ENCODE assay signal across 1 cellular context in genomic region chr3:129026728-129027543, GRCh38.
TF ChIP-seq lines count a peak whose summit lies in the region.

No MANE protein-coding gene starts in this region.

TF ChIP-seq in HepG2, 621 proteins besides CTCF, POLR2A, EP300 and RAD21 (continued from another document and continues in another):
- TF ChIP-seq ELF3 (CRISPR knock-in tag; IDR thresholded peaks at IDR 0.05) (peak; percentile 38; the same call in 1 of the 2 replicates), EHMT2 (IDR thresholded peaks at IDR 0.05; ENCODE audit: borderline replicate concordance, low read depth, low read length) (no peak), NBN (conservative IDR thresholded peaks at IDR 0.05) (no peak), ZNF781 (CRISPR knock-in tag; IDR thresholded peaks at IDR 0.05; ENCODE audit: borderline replicate concordance, not compliant biosample characterization) (no peak), FOXK2 (IDR thresholded peaks at IDR 0.05) (no peak), DMAP1 (CRISPR knock-in tag; IDR thresholded peaks at IDR 0.05) (no peak), ZNF460 (CRISPR knock-in tag; IDR thresholded peaks at IDR 0.05; ENCODE audit: borderline replicate concordance) (no peak), MXD1 (CRISPR knock-in tag; IDR thresholded peaks at IDR 0.05) (0 out of 2 replicates have a peak, but pooled peaks have one; percentile 32), ZNF563 (CRISPR knock-in tag; IDR thresholded peaks at IDR 0.05) (0 out of 2 replicates have a peak, but pooled peaks have one; percentile 60), ZNF431 (CRISPR knock-in tag; IDR thresholded peaks at IDR 0.05; ENCODE audit: borderline replicate concordance, low read depth) (no peak), MTERF4 (CRISPR knock-in tag; IDR thresholded peaks at IDR 0.05) (no peak), TOPORS (CRISPR knock-in tag; IDR thresholded peaks at IDR 0.05) (no peak), SATB2 (CRISPR knock-in tag; IDR thresholded peaks at IDR 0.05) (no peak), USF2 (IDR thresholded peaks at IDR 0.05; ENCODE audit: low read depth, low read length) (no peak), USF2 (CRISPR knock-in tag; IDR thresholded peaks at IDR 0.05; ENCODE audit: borderline replicate concordance) (no peak), POGZ (CRISPR knock-in tag; IDR thresholded peaks at IDR 0.05) (no peak), ZNF768 (CRISPR knock-in tag; IDR thresholded peaks at IDR 0.05) (0 out of 2 replicates have a peak, but pooled peaks have one; percentile 24), NR2F1 (CRISPR knock-in tag; IDR thresholded peaks at IDR 0.05) (no peak), ZNF615 (CRISPR knock-in tag; IDR thresholded peaks at IDR 0.05; ENCODE audit: borderline replicate concordance) (no peak), TARDBP (CRISPR knock-in tag; IDR thresholded peaks at IDR 0.05) (0 out of 2 replicates have a peak, but pooled peaks have one; percentile 27), ARID5B (CRISPR knock-in tag; IDR thresholded peaks at IDR 0.05) (0 out of 2 replicates have a peak, but pooled peaks have one; percentile 20), ZNF3 (CRISPR knock-in tag; IDR thresholded peaks at IDR 0.05) (no peak), ZNF549 (CRISPR knock-in tag; IDR thresholded peaks at IDR 0.05) (no peak), ZFP82 (CRISPR knock-in tag; IDR thresholded peaks at IDR 0.05; ENCODE audit: borderline replicate concordance) (no peak), NFRKB (IDR thresholded peaks at IDR 0.05) (no peak), HIC2 (CRISPR knock-in tag; IDR thresholded peaks at IDR 0.05; ENCODE audit: low read depth) (no peak), E2F5 (CRISPR knock-in tag; conservative IDR thresholded peaks at IDR 0.05) (no peak), CBX5 (CRISPR knock-in tag; IDR thresholded peaks at IDR 0.05; ENCODE audit: borderline replicate concordance) (0 out of 2 replicates have a peak, but pooled peaks have one; percentile 35), ZXDC (CRISPR knock-in tag; IDR thresholded peaks at IDR 0.05) (0 out of 2 replicates have a peak, but pooled peaks have one; percentile 34), PITX1 (CRISPR knock-in tag; IDR thresholded peaks at IDR 0.05) (no peak), ZNF569 (CRISPR knock-in tag; IDR thresholded peaks at IDR 0.05; ENCODE audit: borderline replicate concordance) (no peak), ZBTB33 (CRISPR knock-in tag; IDR thresholded peaks at IDR 0.05) (peak; percentile 56; the same call in 1 of the 2 replicates), ZNF614 (CRISPR knock-in tag; IDR thresholded peaks at IDR 0.05; ENCODE audit: borderline replicate concordance) (peak; percentile 36; the same call in 1 of the 2 replicates), ZNF704 (CRISPR knock-in tag; IDR thresholded peaks at IDR 0.05; ENCODE audit: borderline replicate concordance) (0 out of 2 replicates have a peak, but pooled peaks have one; percentile 23), MED1 (CRISPR knock-in tag; IDR thresholded peaks at IDR 0.05) (0 out of 2 replicates have a peak, but pooled peaks have one; percentile 23), HMG20A (CRISPR knock-in tag; IDR thresholded peaks at IDR 0.05; ENCODE audit: borderline replicate concordance) (no peak), ZNF232 (CRISPR knock-in tag; IDR thresholded peaks at IDR 0.05; ENCODE audit: borderline replicate concordance) (peak; percentile 62; the same call in 1 of the 2 replicates), RBM22 (optimal IDR thresholded peaks at IDR 0.05; ENCODE audit: low read length) (no peak), SP1 (IDR thresholded peaks at IDR 0.05) (no peak), SP1 (CRISPR knock-in tag; IDR thresholded peaks at IDR 0.05) (peak; percentile 60), HOXA5 (CRISPR knock-in tag; IDR thresholded peaks at IDR 0.05) (0 out of 2 replicates have a peak, but pooled peaks have one; percentile 55), DNMT1 (CRISPR knock-in tag; IDR thresholded peaks at IDR 0.05) (no peak), NFYC (CRISPR knock-in tag; IDR thresholded peaks at IDR 0.05) (peak; percentile 79), ZBTB10 (CRISPR knock-in tag; IDR thresholded peaks at IDR 0.05; ENCODE audit: borderline replicate concordance) (peak; percentile 48; the same call in 1 of the 2 replicates), ARNTL (CRISPR knock-in tag; IDR thresholded peaks at IDR 0.05) (no peak), FOXA1 (IDR thresholded peaks at IDR 0.05) (no peak), FOXA1 (CRISPR knock-in tag; IDR thresholded peaks at IDR 0.05) (no peak)
